In genomic region chr3:195698325-195699147, GRCh38 we compare ENCODE assay signal across 13 cellular contexts. TPM values are rescaled to one million over a fixed set of nuclear protein-coding genes. Genes with fewer than 3 reads are reported as not detected.
DNase-seq lines count a peak whose midpoint lies in the region; ATAC-seq and TF ChIP-seq lines count a peak whose summit lies in the region.
"Had no signal": no experiment of that assay in that cellular context is flagged by ENCODE, and none has a peak within 500 bp of the region (broad histone marks: within the 10 kb centered on the region; RNA-seq: fewer than 3 reads in every experiment).

No MANE protein-coding gene starts in this region.

- no peak overlapping the region for H3K4me3 Mint-ChIP-seq in endodermal cell
- H3K4me3 Mint-ChIP-seq: memory B cell had no signal

- H3K9ac ChIP-seq in IMR-90 (ENCODE audit: low read depth, low read length) (no peak overlapping the region), endodermal cell (ENCODE audit: extremely low read depth, low read length, poor library complexity, severe bottlenecking) (no peak overlapping the region)

- no peaks in the 10 kb centered on the region for H3K27me3 ChIP-seq in IMR-90 (ENCODE audit: control insufficient read depth, insufficient read depth, low read length)
- H3K27me3 ChIP-seq in endodermal cell (ENCODE audit: control insufficient read depth, insufficient read depth, low read length, poor library complexity, severe bottlenecking): no peaks in the 10 kb centered on the region
- H3K27me3 ChIP-seq in psoas muscle (ENCODE audit: insufficient read depth in 3 of 3, low read length in 2 of 3): no peaks in the 10 kb centered on the region
- H3K27me3 ChIP-seq: heart left ventricle had no signal

- peak overlapping the region; percentile 11; the same call in 1 of the 2 replicates for H2AK5ac ChIP-seq in IMR-90 (ENCODE audit: low read depth, low read length)

- no peak overlapping the region for H3K4ac ChIP-seq in IMR-90 (ENCODE audit: low read depth, low read length)

- H2AK9ac ChIP-seq in IMR-90 (replicated peaks; ENCODE audit: low read depth, low read length, poor library complexity): peak overlapping the region; percentile 28

- H4K20me1 ChIP-seq in IMR-90 (ENCODE audit: insufficient read depth, low read length): peaks cover 4% of the 10 kb centered on the region; the same call in 1 of the 2 replicates

- dilution Hi-C loops in IMR-90 (cut with HindIII; ENCODE audit: low sequenced_read_pairs, unreplicated experiment): no loop called here

- DNase-seq in D341Med (ENCODE audit: low spot score) (peak; percentile 32), IMR-90 (no peak), endodermal cell (peak; percentile 81), psoas muscle (no peak), medulla oblongata (ENCODE audit: extremely low spot score) (no peak), GM13977 (ENCODE audit: low spot score) (no peak)
- no peak for DNase-seq in activated CD4-positive, CD25-positive, alpha-beta regulatory T cell (lab: John Stamatoyannopoulos, UW)
- DNase-seq: activated CD4-positive, alpha-beta T cell treated with anti-CD3 and anti-CD28 coated beads for 1 hour; effector CD8-positive, alpha-beta T cell; heart left ventricle; NCI-H1694 had no signal

- TF ChIP-seq RAD21 in IMR-90 (IDR thresholded peaks at IDR 0.05; ENCODE audit: low read length): no peak

- peak overlapping the region; percentile 26 for H3K14ac ChIP-seq in IMR-90 (replicated peaks; ENCODE audit: low read depth, low read length)

- H3K23ac ChIP-seq in IMR-90 (ENCODE audit: low read depth, low read length): 0 out of 2 replicates have a peak overlapping the region, but pooled peaks have one; percentile 3

- no peak overlapping the region for H2AFZ ChIP-seq in IMR-90 (replicated peaks; ENCODE audit: low read length, poor library complexity)

- intact Hi-C loops in IMR-90 (cut with micrococcal nuclease) (no loop called here), psoas muscle (cut with DNase I) (no loop called here)

- TF ChIP-seq POLR2A in IMR-90 (IDR thresholded peaks at IDR 0.05; ENCODE audit: low read depth, low read length): no peak

- peak overlapping the region in 1 of 2 experiments; percentile 1; a peak in 1 of 4 replicates for H4K8ac ChIP-seq in IMR-90 (ENCODE audit: low read depth in 2 of 2, low read length in 2 of 2)

- H3K79me1 ChIP-seq in IMR-90 (ENCODE audit: low read depth in 1 of 2, low read length in 2 of 2): peaks cover 0 to 7% of the 10 kb centered on the region in 2 experiments; a peak in 2 of 4 replicates

- peaks cover 11% of the 10 kb centered on the region for H3K4me1 ChIP-seq in IMR-90 (ENCODE audit: control insufficient read depth, insufficient read depth, low read length)
- H3K4me1 ChIP-seq in endodermal cell (ENCODE audit: control insufficient read depth, insufficient read depth, low read length): peaks cover 13% of the 10 kb centered on the region
- peaks cover 15% of the 10 kb centered on the region for H3K4me1 ChIP-seq in psoas muscle

- H2BK5ac ChIP-seq in IMR-90 (ENCODE audit: low read depth, low read length, poor library complexity, severe bottlenecking): peak overlapping the region; percentile 9

- no peaks in the 10 kb centered on the region for H3K9me3 ChIP-seq in IMR-90 (ENCODE audit: control insufficient read depth, insufficient read depth, low read length)
- no peaks in the 10 kb centered on the region for H3K9me3 ChIP-seq in endodermal cell (ENCODE audit: control insufficient read depth, low read length)
- H3K9me3 ChIP-seq in psoas muscle: no peaks in the 10 kb centered on the region

- H3K9me1 ChIP-seq in IMR-90 (ENCODE audit: insufficient read depth, low read length): peaks cover 13% of the 10 kb centered on the region

- no peak overlapping the region for H3K56ac ChIP-seq in IMR-90 (ENCODE audit: extremely low read depth, insufficient read depth, low read length)

- no peak overlapping the region for H2BK15ac ChIP-seq in IMR-90 (ENCODE audit: low read depth, low read length)

- no peak overlapping the region for H4K91ac ChIP-seq in IMR-90 (ENCODE audit: insufficient read depth, low read depth, low read length)

- ATAC-seq in IMR-90 (ENCODE audit: low read depth) (no peak), psoas muscle (peak in 3 of 4 donors; percentile 8 to 16 (median 9)), HG02970 (IDR thresholded peaks at IDR 0.05; ENCODE audit: low FRiP score, unreplicated experiment) (no peak)

- 81% methylated on average over 7 of the region's 8 CpGs; no CpG with 5 or more reads in 1 of the 2 experiments for WGBS in IMR-90 (ENCODE audit: extremely low coverage in 2 of 2, insufficient read length in 1 of 2), 2 experiments
- 69 to 72% methylated on average over 8 of the region's 8 CpGs for WGBS in endodermal cell (ENCODE audit: insufficient coverage in 1 of 2, insufficient read length in 1 of 2), 2 experiments
- 79 to 84% (median 79%) methylated on average over 8 of the region's 8 CpGs for WGBS in psoas muscle, 3 donors

- TSS peak; percentile 8 for BruUV-seq in IMR-90 (replicated peaks; lab: Mats Ljungman, UMichigan)

- no peak overlapping the region for H2BK120ac ChIP-seq in IMR-90 (ENCODE audit: low read depth, low read length)

- H3K9me3 Mint-ChIP-seq in endodermal cell: peaks cover under 1% of the 10 kb centered on the region
- H3K9me3 Mint-ChIP-seq: memory B cell had no signal

- no peak overlapping the region for H3K27ac ChIP-seq in IMR-90 (ENCODE audit: insufficient read depth, low read length)
- peak overlapping the region; percentile 21 for H3K27ac ChIP-seq in endodermal cell (ENCODE audit: low read depth, low read length)
- H3K27ac ChIP-seq in psoas muscle: peak overlapping the region; percentile 38

- no peak overlapping the region for H4K5ac ChIP-seq in IMR-90 (ENCODE audit: low read depth, low read length)

- peaks cover 9% of the 10 kb centered on the region; the same call in 1 of the 2 replicates for H3K36me3 ChIP-seq in IMR-90 (ENCODE audit: control insufficient read depth, insufficient read depth, low read length)
- H3K36me3 ChIP-seq in endodermal cell (ENCODE audit: control insufficient read depth, insufficient read depth, low read length): peaks cover 11% of the 10 kb centered on the region
- peaks cover 7 to 58% of the 10 kb centered on the region in 2 donors for H3K36me3 ChIP-seq in psoas muscle (ENCODE audit: insufficient read depth in 1 of 2, low read depth in 1 of 2)

- peaks cover 29% of the 10 kb centered on the region for H3K36me3 Mint-ChIP-seq in endodermal cell (ENCODE audit: low read depth)

- peaks cover 25% of the 10 kb centered on the region for H3K4me1 Mint-ChIP-seq in endodermal cell

- H3K27ac Mint-ChIP-seq in endodermal cell: peak overlapping the region; percentile 29
- H3K27ac Mint-ChIP-seq: memory B cell had no signal

- H3K4me3 ChIP-seq in IMR-90 (ENCODE audit: insufficient read depth, low read depth, low read length) (no peak overlapping the region), endodermal cell (ENCODE audit: low read length) (no peak overlapping the region), psoas muscle (no peak overlapping the region)
- H3K4me3 ChIP-seq: heart left ventricle had no signal

- POLR2A ChIA-PET in IMR-90 (lab: Charles Lee; ENCODE audit: unreplicated experiment): no interaction called here

- in situ Hi-C loops in IMR-90 (cut with MboI; ENCODE audit: low sequenced_read_pairs) (loop anchor here (25.0 kb wide), 1 partner anchor 264 kb away; no protein-coding TSS in a partner anchor), GM13977 (cut with MboI; ENCODE audit: low pct_unique_long_range_greater_than_20kb, low sequenced_read_pairs, unreplicated experiment) (no loop called here)

- TF ChIP-seq CTCF in IMR-90 (conservative IDR thresholded peaks at IDR 0.05; ENCODE audit: low read depth, low read length) (no peak), endodermal cell (conservative IDR thresholded peaks at IDR 0.05) (no peak), psoas muscle (IDR thresholded peaks at IDR 0.05) (no peak), GM13977 (IDR thresholded peaks at IDR 0.05; ENCODE audit: extremely low read depth, insufficient read depth, missing control alignments) (no peak)

- CTCF ChIA-PET in IMR-90 (lab: Yijun Ruan, JAX): interaction anchor here (0.6 kb wide), 1 partner anchor 1052 kb away, joined by 3 read pairs; no protein-coding TSS in a partner anchor

- H3K18ac ChIP-seq in IMR-90 (ENCODE audit: low read depth, low read length): peak overlapping the region; percentile 8; the same call in 1 of the 2 replicates

- H3K27me3 Mint-ChIP-seq in endodermal cell (ENCODE audit: insufficient read depth): no peaks in the 10 kb centered on the region
- H3K27me3 Mint-ChIP-seq: memory B cell had no signal

- H2BK20ac ChIP-seq in IMR-90 (ENCODE audit: low read depth, low read length): no peak overlapping the region

- no peak overlapping the region; the same call in 1 of the 2 replicates for H3K4me2 ChIP-seq in IMR-90 (ENCODE audit: low read depth, low read length)

TF ChIP-seq in IMR-90, 13 proteins besides CTCF, POLR2A, EP300 and RAD21 (continues in another document):
- TF ChIP-seq NFE2L2 (IDR thresholded peaks at IDR 0.05; ENCODE audit: low read depth, low read length): no peak
- no peak for TF ChIP-seq RCOR1 (IDR thresholded peaks at IDR 0.05; ENCODE audit: insufficient replicate concordance, low read length)
- no peak for TF ChIP-seq MXI1 (IDR thresholded peaks at IDR 0.05; ENCODE audit: borderline replicate concordance, low read depth, low read length)
- TF ChIP-seq SMC3 (IDR thresholded peaks at IDR 0.05; ENCODE audit: low read depth, low read length): no peak
- TF ChIP-seq ELK1 (IDR thresholded peaks at IDR 0.05; ENCODE audit: borderline replicate concordance, low read depth, low read length): no peak

RNA-seq across cellular contexts. Expression of gene MUC20, which starts 22.2 kb away (rescaled TPM):
- not detected in 2 replicates for total RNA-seq in IMR-90 (2012; rRNA removed)
- 0.12 and 0.24 TPM in 2 replicates for polyA plus RNA-seq in IMR-90 (2012; rRNA removed)
- 0.11 TPM in 1 of 2 replicates, not detected in the other for polyA plus RNA-seq in IMR-90 (2012; cell fraction: cytosol; rRNA removed)
- 1.7 TPM in 2 replicates for polyA plus RNA-seq in IMR-90 (2012; cell fraction: nucleus; rRNA removed; ENCODE audit: low replicate concordance)
- 1 to 10 TPM in 1 of 2 donors, under 1 TPM in 1; 0.89 to 1.3 TPM for total RNA-seq in endodermal cell
- 0.89 TPM for polyA plus RNA-seq in endodermal cell (2013, experiment 1 of 2)
- polyA plus RNA-seq in endodermal cell (2013, experiment 2 of 2): 1.7 TPM
- 1 to 10 TPM; 1.4 to 3.9 (median 1.6) TPM for total RNA-seq in psoas muscle
- polyA plus RNA-seq in psoas muscle: 1 to 10 TPM; 1.3 to 2.1 (median 1.4) TPM

Comparison
In these comparisons a context has a peak if more than half of its experiments do, and no peak if none do; other contexts are left out.
1. DNase-seq: peak in D341Med (single experiment) and endodermal cell (single experiment); none in IMR-90 (single experiment), psoas muscle (0 of 2), activated CD4-positive, CD25-positive, alpha-beta regulatory T cell (0 of 4), medulla oblongata (single experiment) and GM13977 (single experiment).
2. ATAC-seq: peak in psoas muscle (3 of 4); none in IMR-90 (single experiment) and HG02970 (single experiment).